Comparison of ENCODE assay signal across 1 cellular context in the genomic region with DNA sequence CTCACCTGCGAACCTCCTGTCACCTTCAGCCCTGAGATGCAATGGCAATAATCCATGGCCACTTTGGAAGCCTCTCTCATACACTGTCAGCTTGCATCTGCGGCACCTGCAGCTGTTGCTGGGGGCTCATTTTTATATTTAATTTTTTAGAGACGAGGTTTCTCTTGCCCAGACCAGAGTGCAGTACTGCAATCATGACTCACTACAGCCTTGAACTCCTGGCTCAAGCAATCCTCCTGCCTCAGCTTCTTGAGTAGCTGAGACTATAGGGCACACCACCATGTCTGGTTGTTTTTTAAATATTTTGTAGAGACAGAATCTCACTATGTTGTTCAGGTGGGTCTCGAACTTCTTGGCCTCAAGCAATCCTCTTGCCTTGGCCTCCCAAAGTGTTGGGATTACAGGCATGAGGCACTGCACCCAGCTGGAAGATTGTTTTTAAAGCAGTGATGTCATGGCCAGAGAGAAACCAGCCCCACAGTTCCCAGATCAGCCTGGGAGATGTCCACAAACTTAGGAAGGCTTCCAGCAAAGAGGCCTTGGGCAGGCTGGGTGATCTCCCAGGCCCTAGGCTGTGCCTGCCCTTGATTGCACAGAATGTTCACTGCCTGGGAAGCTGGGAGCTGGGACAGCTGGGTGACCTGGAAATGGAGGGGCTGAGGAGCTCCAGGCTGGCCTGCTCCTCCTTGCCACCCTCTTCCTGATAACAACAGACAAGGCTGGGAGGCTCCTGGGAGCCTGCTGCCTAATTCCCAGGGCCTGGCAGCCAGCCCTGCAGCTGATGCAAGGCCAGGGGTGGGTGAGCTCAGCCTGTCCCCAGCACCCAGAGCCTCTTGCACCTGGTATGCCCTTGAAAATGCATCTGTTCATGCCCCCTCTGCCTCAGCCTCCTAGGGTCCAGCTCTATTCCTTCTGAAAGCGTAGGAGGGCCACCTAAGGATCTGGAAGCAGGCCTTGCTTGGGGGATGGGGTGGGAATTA.
TF ChIP-seq lines count a peak whose summit lies in the region.

No MANE protein-coding gene starts in this region.

TF ChIP-seq in H1, 55 proteins besides CTCF, POLR2A, EP300 and RAD21:
- no peak for TF ChIP-seq RXRA (IDR thresholded peaks at IDR 0.05; ENCODE audit: insufficient read depth, low read depth, low read length)
- TF ChIP-seq YY1 (IDR thresholded peaks at IDR 0.05; ENCODE audit: low read depth, low read length), result no peak
- no peak for TF ChIP-seq NRF1 (IDR thresholded peaks at IDR 0.05; ENCODE audit: low read depth, low read length)
- no peak for TF ChIP-seq EGR1 (IDR thresholded peaks at IDR 0.05; ENCODE audit: borderline replicate concordance, low read depth, low read length)
- TF ChIP-seq POU5F1 (IDR thresholded peaks at IDR 0.05; ENCODE audit: low read depth, low read length), result no peak
- TF ChIP-seq, protein P1, sequence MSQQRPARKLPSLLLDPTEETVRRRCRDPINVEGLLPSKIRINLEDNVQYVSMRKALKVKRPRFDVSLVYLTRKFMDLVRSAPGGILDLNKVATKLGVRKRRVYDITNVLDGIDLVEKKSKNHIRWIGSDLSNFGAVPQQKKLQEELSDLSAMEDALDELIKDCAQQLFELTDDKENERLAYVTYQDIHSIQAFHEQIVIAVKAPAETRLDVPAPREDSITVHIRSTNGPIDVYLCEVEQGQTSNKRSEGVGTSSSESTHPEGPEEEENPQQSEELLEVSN (IDR thresholded peaks at IDR 0.05), result no peak
- no peak for TF ChIP-seq FOSL1 (IDR thresholded peaks at IDR 0.05; ENCODE audit: insufficient read depth, low read depth, low read length)
- no peak for TF ChIP-seq RNF2 (IDR thresholded peaks at IDR 0.05; ENCODE audit: borderline replicate concordance, low read depth, low read length, missing control alignments, poor library complexity, severe bottlenecking)
- no peak for TF ChIP-seq RFX5 (IDR thresholded peaks at IDR 0.05; ENCODE audit: borderline replicate concordance, low read depth, low read length)
- no peak for TF ChIP-seq CEBPB (IDR thresholded peaks at IDR 0.05; ENCODE audit: low read depth, low read length)
- no peak for TF ChIP-seq SP4 (IDR thresholded peaks at IDR 0.05; ENCODE audit: low read length)
- TF ChIP-seq SIRT6 (IDR thresholded peaks at IDR 0.05; ENCODE audit: low read length), result no peak
- TF ChIP-seq, protein P2, sequence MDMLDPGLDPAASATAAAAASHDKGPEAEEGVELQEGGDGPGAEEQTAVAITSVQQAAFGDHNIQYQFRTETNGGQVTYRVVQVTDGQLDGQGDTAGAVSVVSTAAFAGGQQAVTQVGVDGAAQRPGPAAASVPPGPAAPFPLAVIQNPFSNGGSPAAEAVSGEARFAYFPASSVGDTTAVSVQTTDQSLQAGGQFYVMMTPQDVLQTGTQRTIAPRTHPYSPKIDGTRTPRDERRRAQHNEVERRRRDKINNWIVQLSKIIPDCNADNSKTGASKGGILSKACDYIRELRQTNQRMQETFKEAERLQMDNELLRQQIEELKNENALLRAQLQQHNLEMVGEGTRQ (IDR thresholded peaks at IDR 0.05; ENCODE audit: low read length), result no peak
- TF ChIP-seq SP2 (IDR thresholded peaks at IDR 0.05; ENCODE audit: low read length), result no peak
- no peak for TF ChIP-seq SIX5 (IDR thresholded peaks at IDR 0.05; ENCODE audit: low read depth, low read length)
- TF ChIP-seq MAFK (IDR thresholded peaks at IDR 0.05; ENCODE audit: low read depth, low read length), result no peak
- no peak for TF ChIP-seq KDM4A (IDR thresholded peaks at IDR 0.05; ENCODE audit: low read depth, low read length, severe bottlenecking)
- no peak for TF ChIP-seq PHF8 (conservative IDR thresholded peaks at IDR 0.05; ENCODE audit: low read depth, low read length)
- no peak for TF ChIP-seq TAF1 (IDR thresholded peaks at IDR 0.05; ENCODE audit: low read depth, low read length)
- no peak for TF ChIP-seq CBX8 (IDR thresholded peaks at IDR 0.05; ENCODE audit: borderline replicate concordance, low read depth, low read length)
